Comparison of ENCODE assay signal across 31 cellular contexts in the genomic region with DNA sequence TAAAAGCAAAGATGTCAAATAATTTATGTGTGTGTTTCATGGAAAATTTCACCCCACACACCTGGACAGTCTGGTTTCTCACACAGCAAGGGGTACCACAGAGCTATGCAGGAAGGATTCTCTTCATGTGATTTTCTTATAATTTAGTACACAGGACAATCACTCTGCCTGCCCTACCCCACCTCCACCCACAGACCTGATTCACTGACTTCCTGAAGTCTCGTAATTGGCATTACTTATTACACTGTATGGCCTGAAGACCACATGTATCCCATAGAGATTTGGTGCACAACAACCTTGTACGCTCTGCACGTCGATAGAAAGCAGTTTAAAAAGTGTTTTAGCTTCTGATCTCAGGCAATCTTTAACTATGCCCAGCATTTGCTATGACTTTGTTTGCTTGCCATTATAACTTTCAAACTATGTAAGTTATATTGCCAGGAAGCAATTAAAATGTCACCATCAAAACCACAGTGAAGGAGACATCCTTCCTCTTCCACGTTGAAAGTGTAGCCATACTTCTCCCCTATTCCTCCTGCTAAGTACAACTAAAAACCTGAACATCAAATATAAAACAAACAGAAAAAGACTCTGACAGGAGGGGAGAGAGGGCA.
DNase-seq lines count a peak whose midpoint lies in the region; ATAC-seq and TF ChIP-seq lines count a peak whose summit lies in the region.
"Had no signal": no experiment of that assay in that cellular context is flagged by ENCODE, and none has a peak within 500 bp of the region (broad histone marks: within the 10 kb centered on the region; RNA-seq: fewer than 3 reads in every experiment).

No MANE protein-coding gene starts in this region.

- H2BK12ac ChIP-seq in H9 (ENCODE audit: insufficient read length, low read depth, low read length) = no peak overlapping the region

- H4K20me1 ChIP-seq in H9 (ENCODE audit: control insufficient read depth, insufficient read depth, insufficient read length) = no peaks in the 10 kb centered on the region

- H3K23ac ChIP-seq in H9 (ENCODE audit: insufficient read length, low read depth, low read length) = no peak overlapping the region

- no peaks in the 10 kb centered on the region for H3K27me3 ChIP-seq in colonic mucosa
- no peaks in the 10 kb centered on the region for H3K27me3 ChIP-seq in H9 (ENCODE audit: insufficient read depth, low read length)
- H3K27me3 ChIP-seq: BE2C, brain microvascular endothelial cell, MG63, tibial artery had no signal

- no peaks in the 10 kb centered on the region for H3K79me2 ChIP-seq in H9 (ENCODE audit: insufficient read depth, low read length)

- H3K79me1 ChIP-seq in H9 (ENCODE audit: insufficient read depth, low read depth, low read length, poor library complexity, severe bottlenecking) = no peaks in the 10 kb centered on the region

- H3K56ac ChIP-seq in H9 (ENCODE audit: insufficient read length, low read depth, low read length) = no peak overlapping the region

- peaks cover 3 to 4% of the 10 kb centered on the region in 2 experiments; a peak in 3 of 5 replicates for H3K9me3 Mint-ChIP-seq in H9
- H3K9me3 Mint-ChIP-seq: activated CD4-positive, alpha-beta memory T cell treated with anti-CD3 and anti-CD28 coated beads for 36 hours; activated naive CD4-positive, alpha-beta T cell treated with anti-CD3 and anti-CD28 coated beads for 36 hours; activated T-helper 1 cell treated with anti-CD3 and anti-CD28 coated beads, Interleukin-12 subunit alpha, Interleukin-12 subunit beta, Interleukin-2, Interleukin-4 antibody, amounts not matched to agents 30 ng/mL and 10 ng/mL and 1 ng/mL, durations not matched to agents 14 hours and 24 hours and 36 hours had no signal

- H3T11ph ChIP-seq in H9 (ENCODE audit: low read length) = no peak overlapping the region

- H3K36me3 ChIP-seq in colonic mucosa = no peaks in the 10 kb centered on the region
- H3K36me3 ChIP-seq: BE2C, brain microvascular endothelial cell, MG63 had no signal

- H4K8ac ChIP-seq in H9 (replicated peaks; ENCODE audit: insufficient read length, low read depth, low read length) = no peak overlapping the region

- H3K4me1 ChIP-seq in colonic mucosa = peaks cover 5% of the 10 kb centered on the region
- H3K4me1 ChIP-seq in H9 (ENCODE audit: insufficient read depth, low read length) = no peaks in the 10 kb centered on the region
- H3K4me1 ChIP-seq: BE2C, lower lobe of right lung, tibial artery had no signal

- POLR2A ChIA-PET in AG04449 (lab: Yijun Ruan, JAX) = no interaction called here

- CTCF ChIA-PET in AG04449 (lab: Yijun Ruan, JAX) = interaction anchor here (1.9 to 6.3 kb wide), 2 partner anchors 13 to 100 kb away, joined by 5 to 87 read pairs; no protein-coding TSS in a partner anchor

- no peak overlapping the region for H3K4me3 Mint-ChIP-seq in H9
- H3K4me3 Mint-ChIP-seq: activated CD4-positive, alpha-beta memory T cell treated with anti-CD3 and anti-CD28 coated beads for 36 hours; activated naive CD4-positive, alpha-beta T cell treated with anti-CD3 and anti-CD28 coated beads for 36 hours; activated T-helper 1 cell treated with anti-CD3 and anti-CD28 coated beads, Interleukin-12 subunit alpha, Interleukin-12 subunit beta, Interleukin-2, Interleukin-4 antibody, amounts not matched to agents 30 ng/mL and 10 ng/mL and 1 ng/mL, durations not matched to agents 14 hours and 24 hours and 36 hours; nephron had no signal

- no peak overlapping the region for H2BK20ac ChIP-seq in H9 (ENCODE audit: low read depth, low read length, poor library complexity, severe bottlenecking)

- H4K91ac ChIP-seq in H9 (ENCODE audit: insufficient read length, low read depth, low read length) = no peak overlapping the region

- ATAC-seq in GM19023 (IDR thresholded peaks at IDR 0.05; ENCODE audit: unreplicated experiment) = no peak
- ATAC-seq: activated CD4-positive, CD25-positive, alpha-beta regulatory T cell treated with anti-CD3 and anti-CD28 coated beads, Interleukin-2, amount 50 U/mL, for 24 hours; lower lobe of right lung; Right ventricle myocardium inferior had no signal

- H3K18ac ChIP-seq in H9 (ENCODE audit: insufficient read length, low read depth, low read length) = no peak overlapping the region

- no peak overlapping the region for H2BK120ac ChIP-seq in H9 (ENCODE audit: low read depth, low read length, poor library complexity, severe bottlenecking)

- no peak for TF ChIP-seq CTCF in AG04449 (IDR thresholded peaks at IDR 0.05; ENCODE audit: insufficient read depth, low read length, missing control alignments)
- no peak for TF ChIP-seq CTCF in colonic mucosa (IDR thresholded peaks at IDR 0.05)
- no peak for TF ChIP-seq CTCF in H9 (conservative IDR thresholded peaks at IDR 0.05)

- WGBS in H9 (ENCODE audit: extremely low coverage, insufficient read length, low lambda C conversion rate) = no CpG with 5 or more reads among the region's 5 CpGs

- no peak overlapping the region for H3K4me2 ChIP-seq in H9 (ENCODE audit: insufficient read depth, insufficient read length, low read length)

- intact Hi-C loops in colonic mucosa (cut with DNase I) = no loop called here

- no peak overlapping the region for H4K5ac ChIP-seq in H9 (ENCODE audit: insufficient read length, low read depth, low read length)

- H3K9ac ChIP-seq in colonic mucosa (ENCODE audit: low read depth in 2 of 2, low read length in 2 of 2) (peak overlapping the region in 1 of 2 donors; percentile 6), H9 (ENCODE audit: extremely low read depth, insufficient read length, low read length) (no peak overlapping the region)

- no peak overlapping the region for H3K4ac ChIP-seq in H9 (ENCODE audit: low read depth, low read length)

- no peak overlapping the region for H2BK15ac ChIP-seq in H9 (ENCODE audit: low read depth, low read length)

- H2BK5ac ChIP-seq in H9 (ENCODE audit: insufficient read length, low read length) = no peak overlapping the region

- H3K4me3 ChIP-seq in AG04449 (ENCODE audit: low read depth, low read length) (no peak overlapping the region), colonic mucosa (no peak overlapping the region)
- H3K4me3 ChIP-seq: lower lobe of right lung, MG63, skin epidermis, tibial artery had no signal

- peaks cover 2 to 26% (median 9%) of the 10 kb centered on the region in 3 experiments; a peak in 4 of 7 replicates for H3K36me3 Mint-ChIP-seq in H9 (ENCODE audit: insufficient read depth in 1 of 3, low read depth in 3 of 3)
- H3K36me3 Mint-ChIP-seq: activated CD4-positive, alpha-beta memory T cell treated with anti-CD3 and anti-CD28 coated beads for 36 hours had no signal

- H3K27me3 Mint-ChIP-seq in H9 (ENCODE audit: low read depth) = no peaks in the 10 kb centered on the region
- H3K27me3 Mint-ChIP-seq: activated CD4-positive, alpha-beta memory T cell treated with anti-CD3 and anti-CD28 coated beads for 36 hours had no signal

- peak overlapping the region in 1 of 3 experiments; percentile 59; a peak in 5 of 7 replicates for H3K27ac Mint-ChIP-seq in H9
- H3K27ac Mint-ChIP-seq: activated CD4-positive, alpha-beta memory T cell treated with anti-CD3 and anti-CD28 coated beads for 36 hours; activated naive CD4-positive, alpha-beta T cell treated with anti-CD3 and anti-CD28 coated beads for 36 hours; activated T-helper 1 cell treated with anti-CD3 and anti-CD28 coated beads, Interleukin-12 subunit alpha, Interleukin-12 subunit beta, Interleukin-2, Interleukin-4 antibody, amounts not matched to agents 30 ng/mL and 10 ng/mL and 1 ng/mL, durations not matched to agents 14 hours and 24 hours and 36 hours; nephron had no signal

- DNase-seq in AG04449 (ENCODE audit: low read depth, low spot score) (peak; percentile 7), GM04503 (ENCODE audit: low read depth) (peak; percentile 48), MV-4-11 (lab: John Stamatoyannopoulos, UW) (peak; percentile 28), colonic mucosa (no peak), cerebellum (ENCODE audit: low spot score) (no peak), H9 (no peak), COLO668 (lab: John Stamatoyannopoulos, UW; ENCODE audit: unreplicated experiment) (no peak)
- DNase-seq: activated CD4-positive, alpha-beta memory T cell treated with anti-CD3 and anti-CD28 coated beads for 36 hours; activated CD8-positive, alpha-beta memory T cell treated with anti-CD3 and anti-CD28 coated beads, Interleukin-2, amount 50 U/mL, for 4 hours; activated naive CD4-positive, alpha-beta T cell treated with anti-CD3 and anti-CD28 coated beads for 36 hours; amniotic stem cell; BE2C; brain microvascular endothelial cell; effector CD4-positive, alpha-beta T cell; head of caudate nucleus; kidney; lower lobe of right lung; MG63; NCI-H1436 treated with DMSO at 0.1 percent for 48 hours; NCI-H345; NCI-H82; retina; stimulated activated CD8-positive, alpha-beta memory T cell treated with anti-CD3 and anti-CD28 coated beads, Interleukin-4, amount 100 ng/mL, for 48 hours; tibial artery had no signal

- H3K27ac ChIP-seq in colonic mucosa (peak overlapping the region; percentile 16), H9 (ENCODE audit: insufficient read length, low read depth, low read length) (no peak overlapping the region)
- H3K27ac ChIP-seq: brain microvascular endothelial cell, epithelial cell of prostate, lower lobe of right lung, skin epidermis, tibial artery had no signal

- H2AFZ ChIP-seq in H9 (ENCODE audit: low read length) = no peak overlapping the region

- no peak overlapping the region for H2AK5ac ChIP-seq in H9 (ENCODE audit: insufficient read length, low read length)

- H3K23me2 ChIP-seq in H9 (ENCODE audit: insufficient read length, low read depth, low read length, poor library complexity, severe bottlenecking) = no peaks in the 10 kb centered on the region

- H3K14ac ChIP-seq in H9 (ENCODE audit: insufficient read depth, low read length) = no peak overlapping the region

- H3K9me3 ChIP-seq in colonic mucosa = no peaks in the 10 kb centered on the region
- no peaks in the 10 kb centered on the region for H3K9me3 ChIP-seq in H9 (ENCODE audit: control insufficient read depth, low read depth, low read length)
- H3K9me3 ChIP-seq: BE2C, lower lobe of right lung, MG63, tibial artery had no signal

- no peaks in the 10 kb centered on the region for H3K4me1 Mint-ChIP-seq in H9
- H3K4me1 Mint-ChIP-seq: nephron had no signal

Comparison
In these comparisons a context has a peak if more than half of its experiments do, and no peak if none do; other contexts are left out.
1. DNase-seq: peak in AG04449 (single experiment), GM04503 (single experiment) and MV-4-11 (single experiment); none in colonic mucosa (single experiment), cerebellum (single experiment), H9 (single experiment) and COLO668 (single experiment).